1 cellular context compared by ENCODE assay signal in genomic region chr2:3558205-3559014, GRCh38.
TF ChIP-seq lines count a peak whose summit lies in the region.

Gene RNASEH1, minus strand, starts transcription at chr2:3558333. Its CDS starts 73 bp downstream, at chr2:3558260.

TF ChIP-seq in WTC11, 78 proteins besides CTCF, POLR2A, EP300 and RAD21 (continued from another document):
- TF ChIP-seq ZNF512 (CRISPR knock-in tag; IDR thresholded peaks at IDR 0.05; ENCODE audit: borderline replicate concordance) (0 out of 2 replicates have a peak, but pooled peaks have one; percentile 32), FOXP4 (CRISPR knock-in tag; IDR thresholded peaks at IDR 0.05) (peak; percentile 28; the same call in 1 of the 2 replicates), ZNF532 (CRISPR knock-in tag; IDR thresholded peaks at IDR 0.05; ENCODE audit: borderline replicate concordance) (no peak), FOXP1 (CRISPR knock-in tag; IDR thresholded peaks at IDR 0.05; ENCODE audit: borderline replicate concordance) (peak; percentile 77; the same call in 1 of the 2 replicates), ATF1 (CRISPR knock-in tag; IDR thresholded peaks at IDR 0.05) (peak; percentile 75; the same call in 1 of the 2 replicates), SOX15 (CRISPR knock-in tag; IDR thresholded peaks at IDR 0.05) (no peak), ZNF232 (CRISPR knock-in tag; IDR thresholded peaks at IDR 0.05) (0 out of 2 replicates have a peak, but pooled peaks have one; percentile 39), CREM (CRISPR knock-in tag; IDR thresholded peaks at IDR 0.05) (peak; percentile 98), ELF4 (CRISPR knock-in tag; IDR thresholded peaks at IDR 0.05; ENCODE audit: low read depth) (0 out of 2 replicates have a peak, but pooled peaks have one; percentile 45), RELA (CRISPR knock-in tag; IDR thresholded peaks at IDR 0.05; ENCODE audit: borderline replicate concordance) (0 out of 2 replicates have a peak, but pooled peaks have one; percentile 16), ZNF423 (CRISPR knock-in tag; IDR thresholded peaks at IDR 0.05) (peak; percentile 96), ATF3 (CRISPR knock-in tag; conservative IDR thresholded peaks at IDR 0.05) (no peak), HMGXB4 (CRISPR knock-in tag; IDR thresholded peaks at IDR 0.05) (peak; percentile 57; the same call in 1 of the 2 replicates), USF1 (CRISPR knock-in tag; IDR thresholded peaks at IDR 0.05) (peak; percentile 46), KAT7 (CRISPR knock-in tag; IDR thresholded peaks at IDR 0.05; ENCODE audit: borderline replicate concordance) (peak; percentile 29; the same call in 1 of the 2 replicates), ZNF121 (CRISPR knock-in tag; IDR thresholded peaks at IDR 0.05) (peak; percentile 54; the same call in 1 of the 2 replicates), MYBL2 (CRISPR knock-in tag; IDR thresholded peaks at IDR 0.05) (peak; percentile 85), MAX (CRISPR knock-in tag; IDR thresholded peaks at IDR 0.05) (peak; percentile 94)
